Comparison of ENCODE assay signal across 28 cellular contexts in the genomic region with DNA sequence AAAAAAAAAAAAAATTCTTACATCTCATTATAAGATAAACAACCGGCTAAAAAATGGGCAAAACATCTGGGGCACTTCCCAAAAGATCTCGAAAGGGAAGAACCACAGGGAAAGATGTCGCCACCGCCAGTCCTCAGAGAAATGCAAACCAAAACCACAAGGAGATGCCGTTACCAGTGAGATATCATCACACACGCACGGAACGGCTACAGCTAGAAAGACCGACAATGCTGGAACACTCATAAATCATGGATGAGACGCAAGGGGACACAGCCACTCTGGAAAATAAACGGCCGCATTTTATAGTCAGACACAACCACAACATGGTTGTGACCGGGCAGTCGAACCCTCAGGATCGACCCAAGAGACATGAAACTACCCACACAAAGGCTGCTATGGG. TPM values are rescaled to one million over a fixed set of nuclear protein-coding genes. Genes with fewer than 3 reads are reported as not detected.
DNase-seq lines count a peak whose midpoint lies in the region; ATAC-seq, FAIRE-seq and TF ChIP-seq lines count a peak whose summit lies in the region.
"Had no signal": no experiment of that assay in that cellular context is flagged by ENCODE, and none has a peak within 500 bp of the region (broad histone marks: within the 10 kb centered on the region; RNA-seq: fewer than 3 reads in every experiment).

No MANE protein-coding gene starts in this region.

- H3K9me3 Mint-ChIP-seq in progenitor cell of endocrine pancreas (ENCODE audit: low read depth), result no peaks in the 10 kb centered on the region

- H4K20me1 ChIP-seq in HepG2 (ENCODE audit: insufficient read depth, low read length), result peaks cover 5% of the 10 kb centered on the region; the same call in 1 of the 2 replicates

- no peak for FAIRE-seq in HepG2 (lab: Jason Lieb, UNC)
- FAIRE-seq: kidney had no signal

- TF ChIP-seq POLR2A in HepG2 (IDR thresholded peaks at IDR 0.05; ENCODE audit: insufficient read depth in 1 of 2, low read depth in 2 of 2, low read length in 2 of 2), result no peak
- no peak for TF ChIP-seq POLR2A in right lobe of liver (IDR thresholded peaks at IDR 0.05)

- H3K4me3 ChIP-seq in HepG2 (replicated peaks in 1 of 3; ENCODE audit: insufficient read depth in 1 of 3, low read depth in 2 of 3, low read length in 3 of 3) (no peak overlapping the region), right lobe of liver (no peak overlapping the region), heart right ventricle (no peak overlapping the region)
- H3K4me3 ChIP-seq: colonic mucosa, esophagus squamous epithelium, gastroesophageal sphincter, Peyer's patch, sigmoid colon, stomach, transverse colon had no signal

- CTCF ChIA-PET in HepG2 (lab: Yijun Ruan, JAX; ENCODE audit: low intra/inter-chr PET ratio, low total read pairs), result no interaction called here

- H3K4me3 Mint-ChIP-seq in progenitor cell of endocrine pancreas (ENCODE audit: low read depth), result no peak overlapping the region

- H3K79me2 ChIP-seq in HepG2 (ENCODE audit: insufficient read depth, low read length), result peaks cover 6% of the 10 kb centered on the region

- H3K36me3 Mint-ChIP-seq in progenitor cell of endocrine pancreas (ENCODE audit: insufficient read depth), result peaks cover 34% of the 10 kb centered on the region

- WGBS in HepG2 (ENCODE audit: low lambda C conversion rate), result 96% methylated on average over 15 of the region's 15 CpGs
- WGBS in right lobe of liver (ENCODE audit: insufficient coverage, low coverage, low lambda C conversion rate, missing lambda C conversion rate), result 73% methylated on average over 15 of the region's 15 CpGs
- 91 to 93% methylated on average over 15 of the region's 15 CpGs for WGBS in heart right ventricle, 2 donors

- BruUV-seq in HepG2 (replicated peaks; lab: Mats Ljungman, UMichigan), result no TSS peak

- no peak for ATAC-seq in HepG2
- no peak for ATAC-seq in right lobe of liver
- no peak for ATAC-seq in heart right ventricle
- ATAC-seq: gastroesophageal sphincter had no signal

- H3K27ac ChIP-seq in HepG2 (ENCODE audit: extremely low read length, insufficient read depth, low read length) (no peak overlapping the region), right lobe of liver (no peak overlapping the region), heart right ventricle (peak overlapping the region in 1 of 10 donors; percentile 52)
- H3K27ac ChIP-seq: colonic mucosa, gastroesophageal sphincter, KMS-11, Peyer's patch, sigmoid colon, stomach, transverse colon had no signal

- no peak for TF ChIP-seq CTCF in HepG2 (CRISPR knock-in tag; IDR thresholded peaks at IDR 0.05)
- no peak for TF ChIP-seq CTCF in right lobe of liver (IDR thresholded peaks at IDR 0.05)
- TF ChIP-seq CTCF in heart right ventricle (IDR thresholded peaks at IDR 0.05), result no peak
- TF ChIP-seq CTCF in progenitor cell of endocrine pancreas (IDR thresholded peaks at IDR 0.05; ENCODE audit: unreplicated experiment), result no peak

- H3K4me2 ChIP-seq in HepG2 (ENCODE audit: low read depth, low read length), result no peak overlapping the region
- H3K4me2 ChIP-seq: KMS-11 had no signal

- no peak for TF ChIP-seq RAD21 in HepG2 (CRISPR knock-in tag; IDR thresholded peaks at IDR 0.05)

- no peaks in the 10 kb centered on the region for H3K27me3 ChIP-seq in HepG2 (ENCODE audit: control insufficient read depth in 1 of 2, insufficient read depth in 2 of 2, low read length in 2 of 2)
- H3K27me3 ChIP-seq in right lobe of liver, result no peaks in the 10 kb centered on the region
- no peaks in the 10 kb centered on the region for H3K27me3 ChIP-seq in heart right ventricle
- H3K27me3 ChIP-seq: colonic mucosa, esophagus squamous epithelium, gastroesophageal sphincter, Peyer's patch, sigmoid colon, stomach, transverse colon had no signal

- H3K4me1 ChIP-seq in HepG2 (ENCODE audit: insufficient read depth, low read length) (no peaks in the 10 kb centered on the region), right lobe of liver (no peaks in the 10 kb centered on the region), heart right ventricle (peaks cover 0 to 17% (median 0%) of the 10 kb centered on the region in 9 donors)
- H3K4me1 ChIP-seq: colonic mucosa, gastroesophageal sphincter, Peyer's patch, sigmoid colon, transverse colon had no signal

- TF ChIP-seq EP300 in HepG2 (IDR thresholded peaks at IDR 0.05; ENCODE audit: low read depth in 2 of 2, low read length in 2 of 2), result no peak
- no peak for TF ChIP-seq EP300 in HepG2 (CRISPR knock-in tag; IDR thresholded peaks at IDR 0.05; ENCODE audit: borderline replicate concordance)

- no peak overlapping the region for H3K9ac ChIP-seq in HepG2 (ENCODE audit: insufficient read depth, low read depth, low read length)
- H3K9ac ChIP-seq: KMS-11 had no signal

- H3K27ac Mint-ChIP-seq in progenitor cell of endocrine pancreas, result no peak overlapping the region

- in situ Hi-C loops in HepG2 (cut with HindIII; ENCODE audit: extremely low pct_ligation_motif_present, low pct_unique_long_range_greater_than_20kb), result no loop called here

- intact Hi-C loops in HepG2 (cut with micrococcal nuclease; ENCODE audit: unreplicated experiment), result no loop called here
- intact Hi-C loops in right lobe of liver (cut with DNase I), result no loop called here
- intact Hi-C loops in heart right ventricle (cut with DNase I), result no loop called here

- DNase-seq in HepG2 (ENCODE audit: low spot score), result no peak
- DNase-seq in right lobe of liver, result no peak
- peak; percentile 43 for DNase-seq in SKM-1 (lab: John Stamatoyannopoulos, UW; ENCODE audit: unreplicated experiment)
- peak; percentile 11 for DNase-seq in fibroblast of peridontal ligament (ENCODE audit: extremely low read depth)
- no peak for DNase-seq in NCI-H2081 treated with DMSO at 0.1 percent for 48 hours (lab: John Stamatoyannopoulos, UW)
- DNase-seq in germinal center (ENCODE audit: low spot score), result no peak
- DNase-seq in heart right ventricle, result no peak
- no peak for DNase-seq in progenitor cell of endocrine pancreas (ENCODE audit: low spot score, unreplicated experiment)
- DNase-seq: 8988T; activated CD4-positive, alpha-beta T cell treated with anti-CD3 and anti-CD28 coated beads, Interleukin-2, amount 50 U/mL, for 1 hour; activated naive CD4-positive, alpha-beta T cell treated with anti-CD3 and anti-CD28 coated beads, Interleukin-2, amount 50 U/mL, for 16 hours; AML-193; anterior cingulate cortex; colonic mucosa; DMS79 treated with DMSO at 0.1 percent for 48 hours; esophagus squamous epithelium; GOT3; kidney; NCI-H1092; NCI-H2029; Peyer's patch; SIG-M5; sigmoid colon; stomach; T-helper 1 cell; transverse colon had no signal

- H3K27me3 Mint-ChIP-seq in progenitor cell of endocrine pancreas, result no peaks in the 10 kb centered on the region

- POLR2A ChIA-PET in HepG2 (lab: Yijun Ruan, JAX), result interaction anchor here (0.7 kb wide), 1 partner anchor 120 kb away, joined by 3 read pairs; no protein-coding TSS in a partner anchor

- H3K9me3 ChIP-seq in HepG2 (ENCODE audit: low read length) (no peaks in the 10 kb centered on the region), right lobe of liver (no peaks in the 10 kb centered on the region), heart right ventricle (no peaks in the 10 kb centered on the region)
- H3K9me3 ChIP-seq: colonic mucosa, esophagus squamous epithelium, gastroesophageal sphincter, Peyer's patch, sigmoid colon, stomach, transverse colon had no signal

- H3K4me1 Mint-ChIP-seq in progenitor cell of endocrine pancreas (ENCODE audit: low read depth), result no peaks in the 10 kb centered on the region

- H3K36me3 ChIP-seq in HepG2 (replicated peaks in 1 of 2; ENCODE audit: control insufficient read depth in 1 of 2, insufficient read depth in 2 of 2, low read length in 2 of 2) (peaks cover 39 to 88% of the 10 kb centered on the region in 2 experiments), right lobe of liver (peaks cover 0 to 84% (median 15%) of the 10 kb centered on the region in 4 donors), heart right ventricle (peaks cover 0 to 100% (median 65%) of the 10 kb centered on the region in 9 donors)

- H2AFZ ChIP-seq in HepG2 (ENCODE audit: low read length), result no peak overlapping the region

TF ChIP-seq in HepG2, 621 proteins besides CTCF, POLR2A, EP300 and RAD21 (continues in another document):
- no peak for TF ChIP-seq ZNF850 (CRISPR knock-in tag; conservative IDR thresholded peaks at IDR 0.05)

RNA-seq across cellular contexts. Expression of a gene that starts 24.5 kb away (rescaled TPM):
- total RNA-seq in HepG2 (2016; rRNA removed; fragmentation: Illumina TruSeq; extraction: Trizol), result 86.2 and 88.8 TPM in 2 replicates
- 59.9 and 62.3 TPM in 2 replicates for total RNA-seq in HepG2 (2016; cell fraction: cytosol; rRNA removed; fragmentation: Illumina TruSeq; extraction: Trizol; ENCODE audit: low read depth)
- 80.2 and 87.6 TPM in 2 replicates for total RNA-seq in HepG2 (2016; cell fraction: insoluble cytoplasmic fraction; rRNA removed; fragmentation: Illumina TruSeq; extraction: Trizol)
- 148 and 149 TPM in 2 replicates for total RNA-seq in HepG2 (2016; cell fraction: membrane; rRNA removed; fragmentation: Illumina TruSeq; extraction: Trizol)
- 45.2 and 55.4 TPM in 2 replicates for total RNA-seq in HepG2 (2016; cell fraction: nucleus; rRNA removed; fragmentation: Illumina TruSeq; extraction: Trizol)
- polyA plus RNA-seq in HepG2 (2011; rRNA removed), result 153 and 155 TPM in 2 replicates
- polyA plus RNA-seq in HepG2 (2011; cell fraction: cytosol; rRNA removed), result 121 and 131 TPM in 2 replicates
- 186 and 214 TPM in 2 replicates for polyA plus RNA-seq in HepG2 (2011; cell fraction: nucleus; rRNA removed)
- 124 and 164 TPM in 2 replicates for polyA plus RNA-seq in HepG2 (2012)
- 65.9 and 70.7 TPM in 2 replicates for polyA plus RNA-seq in HepG2 (2016; cell fraction: cytosol; fragmentation: Illumina TruSeq; extraction: Trizol; ENCODE audit: low read depth)
- 89.4 and 101 TPM in 2 replicates for polyA plus RNA-seq in HepG2 (2016; cell fraction: insoluble cytoplasmic fraction; fragmentation: Illumina TruSeq; extraction: Trizol; ENCODE audit: low read depth)
- 129 and 138 TPM in 2 replicates for polyA plus RNA-seq in HepG2 (2016; cell fraction: membrane; fragmentation: Illumina TruSeq; extraction: Trizol; ENCODE audit: low read depth)
- polyA plus RNA-seq in HepG2 (2016; cell fraction: nucleus; fragmentation: Illumina TruSeq; extraction: Trizol; ENCODE audit: insufficient read depth, low read depth), result 81.4 and 81.5 TPM in 2 replicates
- polyA minus RNA-seq in HepG2 (2011; rRNA and poly(A)+ RNA removed; ENCODE audit: low replicate concordance), result 68.7 and 113 TPM in 2 replicates
- 60.7 and 64.4 TPM in 2 replicates for polyA minus RNA-seq in HepG2 (2011; cell fraction: cytosol; rRNA and poly(A)+ RNA removed)
- polyA minus RNA-seq in HepG2 (2011; cell fraction: nucleus; rRNA and poly(A)+ RNA removed), result 61.5 and 68.1 TPM in 2 replicates
- total RNA-seq in right lobe of liver, result 10 to 100 TPM; 27.7 to 40.7 (median 31.6) TPM
- 10 to 100 TPM; 33.0 to 45.5 (median 39.7) TPM for total RNA-seq in heart right ventricle
- 10 to 100 TPM; 23.3 to 43.8 TPM for polyA plus RNA-seq in heart right ventricle
- 75.8 and 77.6 TPM in 2 replicates for total RNA-seq in progenitor cell of endocrine pancreas

Comparison
In these comparisons a context has a peak if more than half of its experiments do, and no peak if none do; other contexts are left out.
1. DNase-seq: peak in SKM-1 (single experiment) and fibroblast of peridontal ligament (single experiment); none in HepG2 (single experiment), right lobe of liver (0 of 3), NCI-H2081 treated with DMSO at 0.1 percent for 48 hours (single experiment), germinal center (single experiment), heart right ventricle (0 of 2) and progenitor cell of endocrine pancreas (single experiment).